In genomic region chr7:27152816-27153486, GRCh38 we compare ENCODE assay signal across 11 cellular contexts. TPM values are rescaled to one million over a fixed set of nuclear protein-coding genes. Genes with fewer than 3 reads are reported as not detected.
A peak's percentile ranks its signal among the peaks of the same experiment; 100 is the strongest.
DNase-seq lines count a peak whose midpoint lies in the region; TF ChIP-seq lines count a peak whose summit lies in the region.
"Had no signal": no experiment of that assay in that cellular context is flagged by ENCODE, and none has a peak within 500 bp of the region (broad histone marks: within the 10 kb centered on the region; RNA-seq: fewer than 3 reads in every experiment).

No MANE protein-coding gene starts in this region.

- no peaks in the 10 kb centered on the region for H3K27me3 ChIP-seq in mammary epithelial cell (ENCODE audit: insufficient read depth, low read length)
- peaks cover 7 to 14% of the 10 kb centered on the region in 2 donors for H3K27me3 ChIP-seq in mucosa of rectum (ENCODE audit: control insufficient read depth in 2 of 2, insufficient read depth in 2 of 2, low read length in 2 of 2)
- peaks cover 56% of the 10 kb centered on the region for H3K27me3 ChIP-seq in transverse colon

- dilution Hi-C loops in mammary epithelial cell (cut with HindIII; ENCODE audit: low sequenced_read_pairs) = no loop called here

- H3K9me3 ChIP-seq in mammary epithelial cell (replicated peaks; ENCODE audit: insufficient read depth, low read length) (no peaks in the 10 kb centered on the region), mucosa of rectum (ENCODE audit: control insufficient read depth in 2 of 2, low read length in 2 of 2) (no peaks in the 10 kb centered on the region), transverse colon (no peaks in the 10 kb centered on the region)

- H3K4me3 ChIP-seq in mammary epithelial cell (replicated peaks in 1 of 3; ENCODE audit: insufficient read depth in 1 of 3, low read depth in 2 of 3, low read length in 3 of 3) (no peak overlapping the region), mucosa of rectum (ENCODE audit: low read length in 2 of 2) (peak overlapping the region; percentile 56 to 82), transverse colon (peak overlapping the region in 3 of 4 donors; percentile 71 to 79 (median 73))

- H3K9ac ChIP-seq in mammary epithelial cell (ENCODE audit: insufficient read depth, low read length) (no peak overlapping the region), mucosa of rectum (ENCODE audit: low read depth in 1 of 2, low read length in 2 of 2) (peak overlapping the region; percentile 86 to 96)

- no peak for TF ChIP-seq CTCF in mammary epithelial cell (conservative IDR thresholded peaks at IDR 0.05 in 1 of 2, IDR thresholded peaks at IDR 0.05 in 1 of 2; ENCODE audit: extremely low read depth in 1 of 2, insufficient read depth in 1 of 2, low read depth in 1 of 2, low read length in 2 of 2)
- TF ChIP-seq CTCF in transverse colon (IDR thresholded peaks at IDR 0.05) = no peak

- TF ChIP-seq POLR2A in transverse colon (IDR thresholded peaks at IDR 0.05) = no peak

- H3K27ac ChIP-seq in mammary epithelial cell (ENCODE audit: insufficient read depth, low read depth, low read length) (no peak overlapping the region), mucosa of rectum (ENCODE audit: low read depth in 2 of 2, low read length in 2 of 2) (peak overlapping the region; percentile 93 to 99), transverse colon (peak overlapping the region; percentile 95 to 99 (median 98))

- 95% methylated on average over 13 of the region's 22 CpGs for WGBS in mammary epithelial cell (ENCODE audit: low coverage, missing lambda C conversion rate)
- WGBS in transverse colon (ENCODE audit: low coverage in 1 of 2), 2 donors = 16 to 34% methylated on average over 3 to 21 of the region's 22 CpGs

- H2AFZ ChIP-seq in mammary epithelial cell (ENCODE audit: low read depth, low read length) = peak overlapping the region; percentile 96

- H4K20me1 ChIP-seq in mammary epithelial cell (ENCODE audit: insufficient read depth, low read length) = no peaks in the 10 kb centered on the region

- in situ Hi-C loops in mammary epithelial cell (cut with MboI; ENCODE audit: low sequenced_read_pairs in 2 of 2) = loop anchor here in 1 of 2 donors (10.0 to 25.0 kb wide), 3 partner anchors 788 to 1266 kb away; no protein-coding TSS in a partner anchor
- in situ Hi-C loops in transverse colon (cut with MboI; ENCODE audit: low pct_ligation_motif_present in 1 of 4, low pct_unique_long_range_greater_than_20kb in 1 of 4, low sequenced_read_pairs in 3 of 4) = loop anchor here in 3 of 4 donors (10.0 to 25.0 kb wide), 4 partner anchors 788 to 1291 kb away; no protein-coding TSS in a partner anchor

- peak; percentile 43 for DNase-seq in activated effector memory CD4-positive, alpha-beta T cell treated with anti-CD3 and anti-CD28 coated beads, Interleukin-2, amount 50 U/mL, for 16 hours
- no peak for DNase-seq in activated effector memory CD4-positive, alpha-beta T cell treated with Interleukin-2 at 50 U/mL for 16 hours
- DNase-seq in mammary epithelial cell (no peak), transverse colon (no peak), AG20443 (ENCODE audit: low spot score) (no peak), pons (ENCODE audit: low spot score) (no peak), epidermal melanocyte (ENCODE audit: insufficient read length, low spot score) (no peak)
- DNase-seq: activated CD4-positive, alpha-beta T cell treated with anti-CD3 and anti-CD28 coated beads for 4 hours; NCI-H2029; stimulated activated CD4-positive, alpha-beta T cell treated with anti-CD3 and anti-CD28 coated beads, Interleukin-12 subunit alpha, Interleukin-12 subunit beta, amount 100 ng/mL, for 4 hours had no signal

- TF ChIP-seq EP300 in transverse colon (IDR thresholded peaks at IDR 0.05; ENCODE audit: low read depth) = no peak

- CTCF ChIA-PET in mammary epithelial cell (lab: Charles Lee; ENCODE audit: low non-redundant PET) = no interaction called here

- H3K36me3 ChIP-seq in mammary epithelial cell (ENCODE audit: insufficient read depth, low read length) (no peaks in the 10 kb centered on the region), mucosa of rectum (ENCODE audit: control insufficient read depth in 2 of 2, insufficient read depth in 2 of 2, low read length in 2 of 2) (no peaks in the 10 kb centered on the region), transverse colon (no peaks in the 10 kb centered on the region)

- H3K79me2 ChIP-seq in mammary epithelial cell (ENCODE audit: insufficient read depth, low read length) = peaks cover 26% of the 10 kb centered on the region

- BruUV-seq in mammary epithelial cell (replicated peaks; lab: Mats Ljungman, UMichigan) = no TSS peak

- H3K4me2 ChIP-seq in mammary epithelial cell (ENCODE audit: insufficient read depth, low read depth, low read length) = no peak overlapping the region

- H3K4me1 ChIP-seq in mammary epithelial cell (ENCODE audit: insufficient read depth, low read length) (peaks cover 74% of the 10 kb centered on the region), mucosa of rectum (ENCODE audit: control insufficient read depth in 2 of 2, insufficient read depth in 2 of 2, low read length in 2 of 2) (peaks cover 38 to 43% of the 10 kb centered on the region in 2 donors), transverse colon (peaks cover 21 to 71% (median 51%) of the 10 kb centered on the region in 4 donors)

- intact Hi-C loops in mammary epithelial cell (cut with micrococcal nuclease) = loop anchor here (10.0 kb wide), 1 partner anchor 1758 kb away; no protein-coding TSS in a partner anchor
- intact Hi-C loops in transverse colon (cut with DNase I; ENCODE audit: low total_unique reads) = no loop called here

RNA-seq across cellular contexts. Expression of gene HOXA3, which starts 0.6 kb away (rescaled TPM):
- total RNA-seq in mammary epithelial cell (1 to 10 TPM; 2.0 to 9.9 TPM), transverse colon (10 to 100 TPM; 14.1 to 27.3 (median 15.7) TPM)
- 1.4 TPM for polyA plus RNA-seq in mammary epithelial cell
- 0.83 TPM for polyA minus RNA-seq in mammary epithelial cell

RNA-seq across cellular contexts. Expression of gene HOXA7, which starts 3.5 kb away (rescaled TPM):
- total RNA-seq in mammary epithelial cell = 1 to 10 TPM; 2.3 to 8.0 TPM
- polyA plus RNA-seq in mammary epithelial cell = 3.9 TPM
- polyA minus RNA-seq in mammary epithelial cell = 3.7 TPM
- 10 to 100 TPM in 3 of 4 donors, 1 to 10 TPM in 1; 7.0 to 22.9 (median 12.8) TPM for total RNA-seq in transverse colon

RNA-seq across cellular contexts. Expression of gene HOXA6, which starts 5.4 kb away (rescaled TPM):
- total RNA-seq in mammary epithelial cell (1 to 10 TPM; 3.1 to 4.7 TPM), transverse colon (10 to 100 TPM; 12.9 to 27.8 (median 17.3) TPM)
- 0.71 TPM for polyA plus RNA-seq in mammary epithelial cell
- polyA minus RNA-seq in mammary epithelial cell = 1.1 TPM

RNA-seq across cellular contexts. Expression of gene HOXA5, which starts 9.5 kb away (rescaled TPM):
- total RNA-seq in mammary epithelial cell (10 to 100 TPM in 1 of 2 donors, 1 to 10 TPM in 1; 9.1 to 11.0 TPM), transverse colon (10 to 100 TPM; 18.3 to 89.8 (median 31.6) TPM)
- polyA plus RNA-seq in mammary epithelial cell = 8.6 TPM
- polyA minus RNA-seq in mammary epithelial cell = 4.3 TPM

RNA-seq across cellular contexts. Expression of gene HOXA9, which starts 12.4 kb away (rescaled TPM):
- total RNA-seq in mammary epithelial cell = 10 to 100 TPM in 1 of 2 donors, 1 to 10 TPM in 1; 7.8 to 25.1 TPM
- 0.03 TPM for polyA plus RNA-seq in mammary epithelial cell
- polyA minus RNA-seq in mammary epithelial cell = not detected
- 100 to 1,000 TPM in 1 of 4 donors, 10 to 100 TPM in 3; 19.5 to 130 (median 50.6) TPM for total RNA-seq in transverse colon

Comparison
In these comparisons a context has a peak if more than half of its experiments do, and no peak if none do; other contexts are left out.
1. H3K4me3 ChIP-seq: peak in mucosa of rectum (2 of 2) and transverse colon (3 of 4); none in mammary epithelial cell (0 of 3).